12 cellular contexts compared by ENCODE assay signal in genomic region chr10:30643800-30644199, GRCh38. TPM values are rescaled to one million over a fixed set of nuclear protein-coding genes. Genes with fewer than 3 reads are reported as not detected.
A peak's percentile ranks its signal among the peaks of the same experiment; 100 is the strongest.
DNase-seq lines count a peak whose midpoint lies in the region; ATAC-seq and TF ChIP-seq lines count a peak whose summit lies in the region.
"Not testable (repeated sequence)": the region's sequence is repeated elsewhere in the genome, so short reads cannot be mapped to it uniquely, and the experiment has no call there.
"Had no signal": no experiment of that assay in that cellular context is flagged by ENCODE, and none has a peak within 500 bp of the region (broad histone marks: within the 10 kb centered on the region; RNA-seq: fewer than 3 reads in every experiment).

No MANE protein-coding gene starts in this region.

- peaks cover 16% of the 10 kb centered on the region for H3K27me3 Mint-ChIP-seq in GM23338 (ENCODE audit: insufficient read depth, low read depth, poor library complexity)
- H3K27me3 Mint-ChIP-seq in WTC11 (ENCODE audit: low read depth): not testable (repeated sequence)

- in situ Hi-C loops in gastrocnemius medialis (cut with MboI; ENCODE audit: low sequenced_read_pairs in 4 of 4): not testable (repeated sequence)

- intact Hi-C loops in cardiac septum (cut with DNase I); lower lobe of right lung (cut with DNase I); gastrocnemius medialis (cut with DNase I; ENCODE audit: low total_unique reads); upper lobe of right lung (cut with DNase I): not testable (repeated sequence)

- not testable (repeated sequence) for H3K27ac ChIP-seq in GM23338 (ENCODE audit: low read depth)
- H3K27ac ChIP-seq in right atrium auricular region: peak overlapping the region; percentile 64 to 91
- peak overlapping the region; percentile 31 for H3K27ac ChIP-seq in lower lobe of right lung
- H3K27ac ChIP-seq in gastrocnemius medialis: peak overlapping the region; percentile 5 to 83 (median 62)
- peak overlapping the region; percentile 55 for H3K27ac ChIP-seq in upper lobe of right lung

- not testable (repeated sequence) for H3K79me2 ChIP-seq in GM23338 (replicated peaks; ENCODE audit: insufficient read depth)

- H3K4me1 ChIP-seq in GM23338 (ENCODE audit: insufficient read depth): peaks cover 18% of the 10 kb centered on the region
- H3K4me1 ChIP-seq in right atrium auricular region: peaks cover 0 to 27% of the 10 kb centered on the region in 2 donors
- not testable (repeated sequence) for H3K4me1 ChIP-seq in lower lobe of right lung, upper lobe of right lung
- H3K4me1 ChIP-seq in gastrocnemius medialis: peaks cover 4 to 20% of the 10 kb centered on the region in 2 donors

- ATAC-seq in GM23338 (peak; percentile 49; the same call in 2 of the 3 replicates), WTC11 (peak; percentile 38), lower lobe of right lung (peak; percentile 27 to 37), gastrocnemius medialis (peak; percentile 81 to 83), upper lobe of right lung (peak; percentile 49)

- not testable (repeated sequence) for H3K9me2 ChIP-seq in GM23338 (ENCODE audit: insufficient read depth)

- not testable (repeated sequence) for H4K20me1 ChIP-seq in GM23338 (replicated peaks; ENCODE audit: insufficient read depth)

- TF ChIP-seq CTCF in GM23338 (conservative IDR thresholded peaks at IDR 0.05; ENCODE audit: low read depth in 2 of 2); WTC11 (IDR thresholded peaks at IDR 0.05); right atrium auricular region (IDR thresholded peaks at IDR 0.05); lower lobe of right lung (IDR thresholded peaks at IDR 0.05); gastrocnemius medialis (IDR thresholded peaks at IDR 0.05 in 4 of 5, conservative IDR thresholded peaks at IDR 0.05 in 1 of 5); upper lobe of right lung (IDR thresholded peaks at IDR 0.05): not testable (repeated sequence)

- POLR2A ChIA-PET in WTC11 (lab: Charles Lee): not testable (repeated sequence)

- H3K9me3 Mint-ChIP-seq in GM23338, WTC11: not testable (repeated sequence)

- H3F3A ChIP-seq in GM23338 (replicated peaks; ENCODE audit: low read depth): not testable (repeated sequence)

- not testable (repeated sequence) for H3K36me3 ChIP-seq in GM23338 (ENCODE audit: insufficient read depth); right atrium auricular region; lower lobe of right lung; gastrocnemius medialis; upper lobe of right lung

- not testable (repeated sequence) for H3K36me3 Mint-ChIP-seq in GM23338 (ENCODE audit: low read depth); WTC11

- DNase-seq in GM23338 (ENCODE audit: low spot score); WTC11 (ENCODE audit: low spot score); lower lobe of right lung; upper lobe of right lung: not testable (repeated sequence)
- DNase-seq in dermis blood vessel endothelial cell: peak; percentile 50
- DNase-seq in cardiac septum (ENCODE audit: low spot score): peak; percentile 31
- peak; percentile 68 for DNase-seq in right atrium auricular region (ENCODE audit: low spot score)
- DNase-seq in gastrocnemius medialis: peak; percentile 68 to 75

- CTCF ChIA-PET in WTC11 (lab: Charles Lee): interaction anchor here (1.4 kb wide), 1 partner anchor 27 kb away, joined by 3 read pairs; no protein-coding TSS in a partner anchor

- not testable (repeated sequence) for H3K4me3 Mint-ChIP-seq in GM23338, WTC11

- TF ChIP-seq POLR2A in gastrocnemius medialis (IDR thresholded peaks at IDR 0.05): not testable (repeated sequence)

- not testable (repeated sequence) for H3K27ac Mint-ChIP-seq in GM23338, WTC11

- not testable (repeated sequence) for H3K9me3 ChIP-seq in right atrium auricular region, lower lobe of right lung, gastrocnemius medialis, upper lobe of right lung

- H2AFZ ChIP-seq in GM23338: not testable (repeated sequence)

- not testable (repeated sequence) for H3K4me2 ChIP-seq in GM23338

- H3K4me1 Mint-ChIP-seq in GM23338 (peaks cover 38% of the 10 kb centered on the region), WTC11 (peaks cover 52% of the 10 kb centered on the region)

- not testable (repeated sequence) for H3K27me3 ChIP-seq in GM23338 (ENCODE audit: insufficient read depth); right atrium auricular region; lower lobe of right lung (ENCODE audit: low read depth); gastrocnemius medialis; upper lobe of right lung

- H3K4me3 ChIP-seq in GM23338, right atrium auricular region, lower lobe of right lung, gastrocnemius medialis, upper lobe of right lung: not testable (repeated sequence)

RNA-seq across cellular contexts. Expression of gene LYZL2, which starts 14.2 kb away (rescaled TPM):
- total RNA-seq in GM23338 (2014; rRNA removed; shearing (Covaris generic)): not detected in 2 replicates
- not detected in 2 replicates for polyA plus RNA-seq in GM23338 (2016; fragmentation: Nextera tagmentation; extraction: Ambion mirVana)
- total RNA-seq in WTC11 (2021) (not detected in 3 replicates), dermis blood vessel endothelial cell (not detected in 2 replicates), cardiac septum (not detected), right atrium auricular region (not detected), lower lobe of right lung (not detected), gastrocnemius medialis (not detected), upper lobe of right lung (not detected)
- total RNA-seq: CD8-positive, alpha-beta memory T cell; IMR-90; PC-3 had no signal
- polyA plus RNA-seq: CD14-positive monocyte; CD8-positive, alpha-beta memory T cell; IMR-90 had no signal

Comparison
In these comparisons a context has a peak if more than half of its experiments do, and no peak if none do; other contexts are left out.
1. ATAC-seq: peak in every context shown above with its lines; median percentile 82 in gastrocnemius medialis; 49 in GM23338; 49 in upper lobe of right lung; 38 in WTC11; 32 in lower lobe of right lung.